In the genomic region with DNA sequence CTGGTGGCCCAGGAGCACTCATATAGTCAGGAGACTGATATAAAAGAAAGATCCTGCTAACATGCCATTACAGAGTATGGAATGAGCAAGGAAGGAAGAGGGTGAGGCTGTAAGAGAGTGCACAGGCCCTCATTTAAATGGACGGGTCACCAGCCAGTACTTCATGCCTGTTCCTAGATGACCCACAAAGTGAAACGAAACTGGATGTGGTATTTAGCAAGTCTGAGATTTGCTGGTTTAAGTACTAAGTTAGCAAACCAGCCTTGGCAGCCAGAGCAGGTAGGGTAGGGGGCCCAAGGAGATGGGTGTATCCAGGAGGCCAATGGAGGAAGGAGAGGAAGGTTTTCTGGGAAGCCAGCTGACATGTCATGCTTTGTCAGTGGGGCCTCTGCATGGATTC, we compare ENCODE assay signal across 10 cellular contexts. TPM values are rescaled to one million over a fixed set of nuclear protein-coding genes. Genes with fewer than 3 reads are reported as not detected.
DNase-seq lines count a peak whose midpoint lies in the region; ATAC-seq lines count a peak whose summit lies in the region.
"Had no signal": no experiment of that assay in that cellular context is flagged by ENCODE, and none has a peak within 500 bp of the region (broad histone marks: within the 10 kb centered on the region; RNA-seq: fewer than 3 reads in every experiment).

No MANE protein-coding gene starts in this region.

- no peak for DNase-seq in activated naive CD8-positive, alpha-beta T cell treated with anti-CD3 and anti-CD28 coated beads for 36 hours
- DNase-seq in CD1c-positive myeloid dendritic cell (ENCODE audit: extremely low spot score), result no peak
- DNase-seq in NCI-H345 treated with DMSO at 0.1 percent for 48 hours (lab: John Stamatoyannopoulos, UW; ENCODE audit: unreplicated experiment), result no peak
- no peak for DNase-seq in GOT3 (lab: John Stamatoyannopoulos, UW)
- no peak for DNase-seq in KBM-7
- DNase-seq: effector CD8-positive, alpha-beta T cell; NCI-H748 treated with DMSO at 0.1 percent for 48 hours had no signal

- H3K9me3 ChIP-seq in BLaER1, result no peaks in the 10 kb centered on the region

- H3K36me3 Mint-ChIP-seq in activated naive CD8-positive, alpha-beta T cell treated with anti-CD3 and anti-CD28 coated beads for 36 hours, result peaks cover 5% of the 10 kb centered on the region

- H3K27ac ChIP-seq in BLaER1, result no peak overlapping the region

- in situ Hi-C loops in KBM-7 (cut with MboI; ENCODE audit: low pct_unique_long_range_greater_than_20kb, low sequenced_read_pairs), result no loop called here

- peak overlapping the region; percentile 75 for H3K4me2 ChIP-seq in BLaER1

- H3K4me3 ChIP-seq in BLaER1, result no peak overlapping the region

- H3K27ac Mint-ChIP-seq in activated naive CD8-positive, alpha-beta T cell treated with anti-CD3 and anti-CD28 coated beads for 36 hours, result peak overlapping the region; percentile 91

- no peaks in the 10 kb centered on the region for H3K27me3 Mint-ChIP-seq in activated naive CD8-positive, alpha-beta T cell treated with anti-CD3 and anti-CD28 coated beads for 36 hours

- no peaks in the 10 kb centered on the region for H3K36me3 ChIP-seq in BLaER1

- ATAC-seq in GM19463 (IDR thresholded peaks at IDR 0.05; ENCODE audit: unreplicated experiment) (peak; percentile 40), HG03378 (IDR thresholded peaks at IDR 0.05; ENCODE audit: unreplicated experiment) (peak; percentile 52)

- no peaks in the 10 kb centered on the region for H4K20me1 ChIP-seq in BLaER1

- no peak overlapping the region for H3K9ac ChIP-seq in BLaER1

- peaks cover 76% of the 10 kb centered on the region for H3K4me1 Mint-ChIP-seq in activated naive CD8-positive, alpha-beta T cell treated with anti-CD3 and anti-CD28 coated beads for 36 hours

- no peaks in the 10 kb centered on the region for H3K9me3 Mint-ChIP-seq in activated naive CD8-positive, alpha-beta T cell treated with anti-CD3 and anti-CD28 coated beads for 36 hours

- no peaks in the 10 kb centered on the region for H3K27me3 ChIP-seq in BLaER1

- peaks cover 67% of the 10 kb centered on the region for H3K4me1 ChIP-seq in BLaER1

- H3K4me3 Mint-ChIP-seq in activated naive CD8-positive, alpha-beta T cell treated with anti-CD3 and anti-CD28 coated beads for 36 hours, result peak overlapping the region; percentile 51

RNA-seq across cellular contexts. Expression of a gene that starts 15.9 kb away (rescaled TPM):
- total RNA-seq in activated naive CD8-positive, alpha-beta T cell treated with anti-CD3 and anti-CD28 coated beads for 36 hours, result 1 to 10 TPM; 8.4 to 9.9 TPM
